ENCODE assay signal across 8 cellular contexts in the genomic region with DNA sequence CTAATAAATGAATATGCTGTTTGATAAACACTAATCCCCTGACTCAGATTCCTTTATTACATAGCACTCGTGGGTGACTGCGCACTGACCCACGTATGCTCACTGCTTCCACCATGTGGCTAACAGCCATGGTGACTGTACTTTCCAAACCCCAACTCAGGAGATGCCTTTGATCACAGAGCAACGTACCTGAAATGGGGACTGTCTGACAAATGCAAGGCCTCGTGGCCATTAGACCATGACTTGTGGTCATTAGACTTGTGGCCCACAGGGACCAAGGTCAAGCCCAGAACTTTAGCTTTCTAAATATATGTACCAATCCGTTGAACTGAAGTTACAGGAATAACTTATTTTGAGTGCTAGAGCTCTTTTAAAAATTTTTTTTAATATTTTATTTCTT. TPM values are rescaled to one million over a fixed set of nuclear protein-coding genes. Genes with fewer than 3 reads are reported as not detected.
DNase-seq lines count a peak whose midpoint lies in the region; ATAC-seq and TF ChIP-seq lines count a peak whose summit lies in the region.

No MANE protein-coding gene starts in this region.

- no peaks in the 10 kb centered on the region for H3K36me3 ChIP-seq in ovary

- no peak overlapping the region for H3K27ac ChIP-seq in ovary

- TF ChIP-seq CTCF in retinal pigment epithelial cell (conservative IDR thresholded peaks at IDR 0.05; ENCODE audit: low read depth, low read length) (peak; percentile 90), ovary (IDR thresholded peaks at IDR 0.05) (no peak)

- intact Hi-C loops in ovary (cut with DNase I): no loop called here

- H3K9me3 ChIP-seq in ovary: no peaks in the 10 kb centered on the region

- H3K4me3 ChIP-seq in retinal pigment epithelial cell (ENCODE audit: low read length) (no peak overlapping the region), ovary (no peak overlapping the region)

- ATAC-seq in GM19397 (IDR thresholded peaks at IDR 0.05; ENCODE audit: unreplicated experiment) (peak; percentile 79), HG03469 (IDR thresholded peaks at IDR 0.05; ENCODE audit: unreplicated experiment) (peak; percentile 67)

- no peak for TF ChIP-seq POLR2A in ovary (IDR thresholded peaks at IDR 0.05)

- no peaks in the 10 kb centered on the region for H3K27me3 ChIP-seq in ovary

- no peak for TF ChIP-seq EP300 in ovary (IDR thresholded peaks at IDR 0.05)

- WGBS in ovary, 3 donors: 23 to 33% (median 26%) methylated on average over 6 of the region's 6 CpGs

- DNase-seq in DMS114 treated with DMSO at 0.1 percent for 48 hours (lab: John Stamatoyannopoulos, UW; ENCODE audit: unreplicated experiment) (peak; percentile 27), RPMI8226 (peak; percentile 46), germinal center (ENCODE audit: low spot score) (peak; percentile 75), retinal pigment epithelial cell (ENCODE audit: low read depth) (peak; percentile 54), ovary (no peak)
- DNase-seq in activated effector memory CD4-positive, alpha-beta T cell treated with Interleukin-2 at 50 U/mL for 16 hours: peak; percentile 43

- no peaks in the 10 kb centered on the region for H3K4me1 ChIP-seq in ovary (ENCODE audit: insufficient read depth)

RNA-seq across cellular contexts. Expression of gene CYFIP2, which starts 46.6 kb away (rescaled TPM):
- 10 to 100 TPM in 6 of 7 donors, 1 to 10 TPM in 1; 5.6 to 22.2 (median 17.1) TPM for total RNA-seq in ovary
- polyA plus RNA-seq in ovary: 10 to 100 TPM in 1 of 2 donors, 1 to 10 TPM in 1; 4.9 to 39.8 TPM

Comparison
In these comparisons a context has a peak if more than half of its experiments do, and no peak if none do; other contexts are left out.
1. DNase-seq: peak in DMS114 treated with DMSO at 0.1 percent for 48 hours (single experiment), RPMI8226 (single experiment), activated effector memory CD4-positive, alpha-beta T cell treated with Interleukin-2 at 50 U/mL for 16 hours (single experiment), germinal center (single experiment) and retinal pigment epithelial cell (single experiment); none in ovary (0 of 5).